ENCODE assay signal across 20 cellular contexts in the genomic region with DNA sequence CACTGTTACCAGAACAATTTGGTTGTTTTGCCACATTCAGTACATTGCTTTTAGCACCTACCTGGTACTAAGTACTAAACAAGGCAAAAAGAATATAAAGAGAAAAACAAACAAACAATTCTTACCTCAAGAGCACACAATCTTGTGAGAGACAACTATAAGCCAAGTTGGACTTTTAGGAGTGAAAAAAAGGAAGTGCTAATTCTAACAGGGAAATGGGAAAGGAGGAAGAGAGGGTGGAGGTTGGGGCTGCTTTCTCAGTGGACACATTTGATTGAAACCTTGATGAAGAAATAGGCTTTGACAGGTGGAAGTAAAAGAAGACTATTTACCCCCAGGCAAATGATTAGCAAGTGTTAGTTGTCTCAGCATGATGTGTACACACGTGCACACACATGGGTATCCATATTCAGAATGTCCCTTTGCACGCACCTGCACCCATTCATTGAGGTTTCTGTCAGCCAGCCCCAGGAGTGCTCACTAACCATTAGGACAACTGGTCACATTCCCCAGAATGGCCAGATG.
DNase-seq lines count a peak whose midpoint lies in the region; ATAC-seq and TF ChIP-seq lines count a peak whose summit lies in the region.
"Had no signal": no experiment of that assay in that cellular context is flagged by ENCODE, and none has a peak within 500 bp of the region (broad histone marks: within the 10 kb centered on the region; RNA-seq: fewer than 3 reads in every experiment).

No MANE protein-coding gene starts in this region.

- no peaks in the 10 kb centered on the region for H3K36me3 ChIP-seq in mammary epithelial cell (ENCODE audit: insufficient read depth, low read length)
- H3K36me3 ChIP-seq: SJSA1, upper lobe of right lung had no signal

- no peaks in the 10 kb centered on the region for H3K4me1 Mint-ChIP-seq in activated T-cell treated with anti-CD3 and anti-CD28 coated beads, Interleukin-2, amount 50 U/mL, for 4 hours (ENCODE audit: low read depth)
- no peaks in the 10 kb centered on the region for H3K4me1 Mint-ChIP-seq in activated CD4-positive, alpha-beta memory T cell treated with anti-CD3 and anti-CD28 coated beads for 36 hours (ENCODE audit: low read depth)
- H3K4me1 Mint-ChIP-seq: activated CD4-positive, alpha-beta T cell treated with anti-CD3 and anti-CD28 coated beads for 36 hours; activated T-helper 17 cell treated with anti-CD3 and anti-CD28 coated beads, Interleukin-2, amount 50 U/mL, for 72 hours; CD4-positive, CD25-positive, alpha-beta regulatory T cell; naive thymus-derived CD8-positive, alpha-beta T cell; stimulated activated memory B cell treated with anti-CD40 and anti-IgM and Interleukin-4, amounts not matched to agents 10 μg/mL and 1 μg/mL and 100 μg/mL, for 72 hours had no signal

- H3K9ac ChIP-seq in mammary epithelial cell (ENCODE audit: insufficient read depth, low read length): peak overlapping the region; percentile 86

- no peaks in the 10 kb centered on the region for H3K27me3 Mint-ChIP-seq in activated T-cell treated with anti-CD3 and anti-CD28 coated beads, Interleukin-2, amount 50 U/mL, for 4 hours (ENCODE audit: low read depth)
- no peaks in the 10 kb centered on the region for H3K27me3 Mint-ChIP-seq in activated CD4-positive, alpha-beta memory T cell treated with anti-CD3 and anti-CD28 coated beads for 36 hours
- H3K27me3 Mint-ChIP-seq: activated CD4-positive, alpha-beta T cell treated with anti-CD3 and anti-CD28 coated beads for 36 hours; activated T-helper 17 cell treated with anti-CD3 and anti-CD28 coated beads, Interleukin-2, amount 50 U/mL, for 72 hours; CD4-positive, CD25-positive, alpha-beta regulatory T cell; naive thymus-derived CD8-positive, alpha-beta T cell; stimulated activated memory B cell treated with anti-CD40 and anti-IgM and Interleukin-4, amounts not matched to agents 10 μg/mL and 1 μg/mL and 100 μg/mL, for 72 hours had no signal

- peaks cover 53% of the 10 kb centered on the region for H3K4me1 ChIP-seq in mammary epithelial cell (ENCODE audit: insufficient read depth, low read length)
- H3K4me1 ChIP-seq: upper lobe of right lung had no signal

- H3K4me2 ChIP-seq in mammary epithelial cell (ENCODE audit: insufficient read depth, low read depth, low read length): peak overlapping the region; percentile 68

- WGBS in mammary epithelial cell (ENCODE audit: low coverage, missing lambda C conversion rate): 28% methylated on average over 2 of the region's 2 CpGs

- TF ChIP-seq CTCF in 22Rv1 (IDR thresholded peaks at IDR 0.05) (no peak), mammary epithelial cell (conservative IDR thresholded peaks at IDR 0.05 in 1 of 2, IDR thresholded peaks at IDR 0.05 in 1 of 2; ENCODE audit: extremely low read depth in 1 of 2, insufficient read depth in 1 of 2, low read depth in 1 of 2, low read length in 2 of 2) (no peak), coronary artery (IDR thresholded peaks at IDR 0.05) (no peak)

- H3K4me3 ChIP-seq in mammary epithelial cell (replicated peaks in 1 of 3; ENCODE audit: insufficient read depth in 1 of 3, low read depth in 2 of 3, low read length in 3 of 3) (no peak overlapping the region), coronary artery (no peak overlapping the region)
- H3K4me3 ChIP-seq: SJSA1, upper lobe of right lung had no signal

- CTCF ChIA-PET in mammary epithelial cell (lab: Charles Lee; ENCODE audit: low non-redundant PET): interaction anchor here (0.7 to 0.8 kb wide), 2 partner anchors 10 to 137 kb away, joined by 4 read pairs; no protein-coding TSS in a partner anchor
- CTCF ChIA-PET in activated CD4-positive, alpha-beta memory T cell treated with anti-CD3 and anti-CD28 coated beads for 36 hours (lab: Charles Lee): no interaction called here

- no peaks in the 10 kb centered on the region for H3K9me3 ChIP-seq in mammary epithelial cell (replicated peaks; ENCODE audit: insufficient read depth, low read length)
- H3K9me3 ChIP-seq: SJSA1, upper lobe of right lung had no signal

- no peak overlapping the region for H3K4me3 Mint-ChIP-seq in activated T-cell treated with anti-CD3 and anti-CD28 coated beads, Interleukin-2, amount 50 U/mL, for 4 hours
- no peak overlapping the region for H3K4me3 Mint-ChIP-seq in activated CD4-positive, alpha-beta memory T cell treated with anti-CD3 and anti-CD28 coated beads for 36 hours
- H3K4me3 Mint-ChIP-seq: activated CD4-positive, alpha-beta T cell treated with anti-CD3 and anti-CD28 coated beads for 36 hours; activated CD8-positive, alpha-beta T cell treated with anti-CD3 and anti-CD28 coated beads, Interleukin-2, amount 10 ng/mL, durations not matched to agents 7 days and 5 days; activated T-helper 17 cell treated with anti-CD3 and anti-CD28 coated beads, Interleukin-2, amount 50 U/mL, for 72 hours; CD4-positive, CD25-positive, alpha-beta regulatory T cell; naive thymus-derived CD8-positive, alpha-beta T cell; stimulated activated memory B cell treated with anti-CD40 and anti-IgM and Interleukin-4, amounts not matched to agents 10 μg/mL and 1 μg/mL and 100 μg/mL, for 72 hours had no signal

- POLR2A ChIA-PET in activated CD4-positive, alpha-beta memory T cell treated with anti-CD3 and anti-CD28 coated beads for 36 hours (lab: Charles Lee): no interaction called here

- in situ Hi-C loops in mammary epithelial cell (cut with MboI; ENCODE audit: low sequenced_read_pairs in 2 of 2): no loop called here

- BruUV-seq in mammary epithelial cell (replicated peaks; lab: Mats Ljungman, UMichigan): TSS peak; percentile 73

- ATAC-seq in left colon: peak; percentile 48
- no peak for ATAC-seq in activated T-cell treated with anti-CD3 and anti-CD28 coated beads, Interleukin-2, amount 50 U/mL, for 4 hours
- ATAC-seq: activated CD4-positive, alpha-beta T cell treated with anti-CD3 and anti-CD28 coated beads for 36 hours; activated CD8-positive, alpha-beta T cell treated with anti-CD3 and anti-CD28 coated beads, Interleukin-2, amount 10 ng/mL, durations not matched to agents 7 days and 5 days; activated T-helper 17 cell treated with anti-CD3 and anti-CD28 coated beads, Interleukin-2, amount 50 U/mL, for 72 hours; naive thymus-derived CD8-positive, alpha-beta T cell; stimulated activated memory B cell treated with anti-CD40 and anti-IgM and Interleukin-4, amounts not matched to agents 10 μg/mL and 1 μg/mL and 100 μg/mL, for 72 hours had no signal

- peak overlapping the region; percentile 11 for H2AFZ ChIP-seq in mammary epithelial cell (ENCODE audit: low read depth, low read length)

- no peaks in the 10 kb centered on the region for H3K27me3 ChIP-seq in mammary epithelial cell (ENCODE audit: insufficient read depth, low read length)
- H3K27me3 ChIP-seq: SJSA1, upper lobe of right lung had no signal

- H3K36me3 Mint-ChIP-seq in activated T-cell treated with anti-CD3 and anti-CD28 coated beads, Interleukin-2, amount 50 U/mL, for 4 hours (ENCODE audit: insufficient read depth): no peaks in the 10 kb centered on the region
- H3K36me3 Mint-ChIP-seq in activated CD4-positive, alpha-beta memory T cell treated with anti-CD3 and anti-CD28 coated beads for 36 hours: no peaks in the 10 kb centered on the region
- H3K36me3 Mint-ChIP-seq: CD4-positive, CD25-positive, alpha-beta regulatory T cell; naive thymus-derived CD8-positive, alpha-beta T cell; stimulated activated memory B cell treated with anti-CD40 and anti-IgM and Interleukin-4, amounts not matched to agents 10 μg/mL and 1 μg/mL and 100 μg/mL, for 72 hours had no signal

- H4K20me1 ChIP-seq in mammary epithelial cell (ENCODE audit: insufficient read depth, low read length): no peaks in the 10 kb centered on the region

- DNase-seq in NCI-H146 treated with DMSO at 0.1 percent for 48 hours (lab: John Stamatoyannopoulos, UW; ENCODE audit: unreplicated experiment) (peak; percentile 19), mammary epithelial cell (peak; percentile 40), left colon (no peak), coronary artery (ENCODE audit: low spot score) (no peak), GM19238 (ENCODE audit: insufficient read length, low spot score) (no peak)
- DNase-seq in activated T-cell treated with anti-CD3 and anti-CD28 coated beads, Interleukin-2, amount 50 U/mL, for 4 hours: no peak
- no peak for DNase-seq in activated CD4-positive, alpha-beta memory T cell treated with anti-CD3 and anti-CD28 coated beads for 36 hours
- DNase-seq: activated CD4-positive, alpha-beta T cell treated with anti-CD3 and anti-CD28 coated beads for 36 hours; activated CD8-positive, alpha-beta T cell treated with anti-CD3 and anti-CD28 coated beads, Interleukin-2, amount 10 ng/mL, durations not matched to agents 7 days and 5 days; activated naive CD4-positive, alpha-beta T cell treated with anti-CD3 and anti-CD28 coated beads, Interleukin-2, amount 50 U/mL, for 16 hours; CD4-positive, CD25-positive, alpha-beta regulatory T cell; naive thymus-derived CD8-positive, alpha-beta T cell; NCI-H1092 treated with DMSO at 0.1 percent for 48 hours; T-helper 9 cell had no signal

- no peak overlapping the region for H3K27ac Mint-ChIP-seq in activated CD4-positive, alpha-beta memory T cell treated with anti-CD3 and anti-CD28 coated beads for 36 hours
- H3K27ac Mint-ChIP-seq: activated CD4-positive, alpha-beta T cell treated with anti-CD3 and anti-CD28 coated beads for 36 hours; activated CD8-positive, alpha-beta T cell treated with anti-CD3 and anti-CD28 coated beads, Interleukin-2, amount 10 ng/mL, durations not matched to agents 7 days and 5 days; activated T-helper 17 cell treated with anti-CD3 and anti-CD28 coated beads, Interleukin-2, amount 50 U/mL, for 72 hours; CD4-positive, CD25-positive, alpha-beta regulatory T cell; naive thymus-derived CD8-positive, alpha-beta T cell; stimulated activated memory B cell treated with anti-CD40 and anti-IgM and Interleukin-4, amounts not matched to agents 10 μg/mL and 1 μg/mL and 100 μg/mL, for 72 hours had no signal

- intact Hi-C loops in mammary epithelial cell (cut with micrococcal nuclease) (loop anchor here (2.0 to 5.0 kb wide), 2 partner anchors 74 to 1066 kb away; partner anchors contain the start of gene KLF4), left colon (cut with DNase I, micrococcal nuclease) (no loop called here)
- intact Hi-C loops in activated CD4-positive, alpha-beta memory T cell treated with anti-CD3 and anti-CD28 coated beads for 36 hours (cut with micrococcal nuclease): no loop called here

- no peaks in the 10 kb centered on the region for H3K9me3 Mint-ChIP-seq in activated T-cell treated with anti-CD3 and anti-CD28 coated beads, Interleukin-2, amount 50 U/mL, for 4 hours
- no peaks in the 10 kb centered on the region for H3K9me3 Mint-ChIP-seq in activated CD4-positive, alpha-beta memory T cell treated with anti-CD3 and anti-CD28 coated beads for 36 hours
- H3K9me3 Mint-ChIP-seq: activated T-helper 17 cell treated with anti-CD3 and anti-CD28 coated beads, Interleukin-2, amount 50 U/mL, for 72 hours; stimulated activated memory B cell treated with anti-CD40 and anti-IgM and Interleukin-4, amounts not matched to agents 10 μg/mL and 1 μg/mL and 100 μg/mL, for 72 hours had no signal

- peak overlapping the region; percentile 36; the same call in 1 of the 2 replicates for H3K27ac ChIP-seq in 22Rv1
- H3K27ac ChIP-seq in mammary epithelial cell (ENCODE audit: insufficient read depth, low read depth, low read length): peak overlapping the region; percentile 99
- H3K27ac ChIP-seq in coronary artery: no peak overlapping the region
- H3K27ac ChIP-seq: SJSA1, upper lobe of right lung, VCaP had no signal

- dilution Hi-C loops in mammary epithelial cell (cut with HindIII; ENCODE audit: low sequenced_read_pairs): loop anchor here (5.0 kb wide), 1 partner anchor 96 kb away; no protein-coding TSS in a partner anchor

- no peaks in the 10 kb centered on the region for H3K79me2 ChIP-seq in mammary epithelial cell (ENCODE audit: insufficient read depth, low read length)

Comparison
In these comparisons a context has a peak if more than half of its experiments do, and no peak if none do; other contexts are left out.
1. H3K27ac ChIP-seq: peak in 22Rv1 (single experiment) and mammary epithelial cell (single experiment); none in coronary artery (0 of 2).
2. DNase-seq: peak in NCI-H146 treated with DMSO at 0.1 percent for 48 hours (single experiment) and mammary epithelial cell (single experiment); none in left colon (0 of 2), activated T-cell treated with anti-CD3 and anti-CD28 coated beads, Interleukin-2, amount 50 U/mL, for 4 hours (single experiment), activated CD4-positive, alpha-beta memory T cell treated with anti-CD3 and anti-CD28 coated beads for 36 hours (single experiment), coronary artery (single experiment) and GM19238 (single experiment).